ENCODE assay signal across 8 cellular contexts in the genomic region with DNA sequence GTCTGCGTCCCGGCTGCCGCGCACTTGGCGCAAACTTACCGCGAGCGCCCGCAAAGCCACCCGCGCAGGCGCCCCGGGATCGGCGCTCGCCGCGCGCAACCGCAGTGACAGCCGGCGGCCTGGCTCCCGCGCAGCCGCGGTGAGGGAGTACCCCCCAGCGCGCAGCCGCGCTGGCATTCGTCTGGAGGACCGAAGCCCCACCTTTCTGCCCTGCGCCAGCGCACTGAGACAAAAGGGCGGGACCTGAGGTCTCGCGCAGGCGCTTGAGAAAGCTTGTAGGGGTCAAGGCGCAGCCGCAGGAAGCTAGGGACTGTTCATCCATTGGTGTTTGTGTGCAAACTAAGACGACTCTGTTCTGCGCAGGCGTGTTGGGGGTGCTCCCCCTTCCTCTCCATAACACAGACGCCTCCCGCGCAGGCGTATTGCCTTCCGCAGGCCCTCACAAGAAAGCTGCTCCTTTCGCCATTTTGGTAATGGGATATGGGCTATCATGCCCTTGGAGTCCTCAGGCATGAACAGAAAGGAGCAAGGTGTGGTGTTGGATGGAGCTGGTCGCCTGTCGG. TPM values are rescaled to one million over a fixed set of nuclear protein-coding genes. Genes with fewer than 3 reads are reported as not detected.
DNase-seq lines count a peak whose midpoint lies in the region; ATAC-seq and FAIRE-seq lines count a peak whose summit lies in the region.

A gene (minus strand): TSS at position 91 of the 563 bp plus-strand sequence. CDS start 558 bp downstream, outside the sequence.

- peak within 1 kb of the TSS; percentile 60 for H2AFZ ChIP-seq in mesenchymal stem cell (ENCODE audit: low read depth, low read length)

- 1% methylated on average over 43 of the region's 51 CpGs for WGBS in mesenchymal stem cell

- H3K79me1 ChIP-seq in mesenchymal stem cell (replicated peaks; ENCODE audit: low read length, poor library complexity, severe bottlenecking), result peaks cover 3% of the 10 kb centered on the region

- H3K18ac ChIP-seq in mesenchymal stem cell (ENCODE audit: low read depth in 1 of 2, low read length in 2 of 2), result peak within 1 kb of the TSS; percentile 98 to 99

- peak within 1 kb of the TSS; percentile 83 for H2BK15ac ChIP-seq in mesenchymal stem cell (ENCODE audit: low read depth, poor library complexity, severe bottlenecking)

- no peaks in the 10 kb centered on the region for H3K9me3 ChIP-seq in endocrine pancreas (ENCODE audit: control insufficient read depth, low read length)
- H3K9me3 ChIP-seq in mesenchymal stem cell (ENCODE audit: control insufficient read depth, low read length), result no peaks in the 10 kb centered on the region

- H3K4me1 ChIP-seq in endocrine pancreas (ENCODE audit: control insufficient read depth, insufficient read depth, low read length) (peaks cover 14% of the 10 kb centered on the region), mesenchymal stem cell (ENCODE audit: control insufficient read depth, insufficient read depth, low read depth, low read length) (peaks cover 7% of the 10 kb centered on the region)

- H3K14ac ChIP-seq in mesenchymal stem cell (ENCODE audit: low read length in 2 of 2), result peak within 1 kb of the TSS; percentile 77 to 82

- peak within 1 kb of the TSS; percentile 89 for H2BK120ac ChIP-seq in mesenchymal stem cell (ENCODE audit: low read depth, low read length)

- H3K4me3 ChIP-seq in endocrine pancreas (ENCODE audit: control insufficient read depth, insufficient read depth, low read length) (peak within 1 kb of the TSS; percentile 80), mesenchymal stem cell (ENCODE audit: insufficient read depth in 1 of 2, low read depth in 1 of 2, low read length in 2 of 2) (peak within 1 kb of the TSS; percentile 94 to 96)

- FAIRE-seq in HTR-8/SVneo (lab: Jason Lieb, UNC), result peak; percentile 92

- peak within 1 kb of the TSS; percentile 78 for H3K4me2 ChIP-seq in mesenchymal stem cell (ENCODE audit: low read length, poor library complexity, severe bottlenecking)

- H3K36me3 ChIP-seq in endocrine pancreas (ENCODE audit: control insufficient read depth, insufficient read depth, low read length) (no peaks in the 10 kb centered on the region), mesenchymal stem cell (ENCODE audit: control insufficient read depth in 1 of 2, insufficient read depth in 2 of 2, low read depth in 1 of 2, low read length in 2 of 2) (no peaks in the 10 kb centered on the region)

- peak within 1 kb of the TSS in 1 of 2 experiments; percentile 31 for H2BK12ac ChIP-seq in mesenchymal stem cell (ENCODE audit: low read length in 2 of 2)

- peak within 1 kb of the TSS; percentile 97 for H2AK5ac ChIP-seq in mesenchymal stem cell (ENCODE audit: low read length, severe bottlenecking)

- peak within 1 kb of the TSS; percentile 63 for H3K9ac ChIP-seq in endocrine pancreas (ENCODE audit: control insufficient read depth, insufficient read depth, low read length)
- peak within 1 kb of the TSS; percentile 96 for H3K9ac ChIP-seq in mesenchymal stem cell (ENCODE audit: low read length)

- peak within 1 kb of the TSS in 1 of 2 experiments; percentile 46 for H3K23ac ChIP-seq in mesenchymal stem cell (ENCODE audit: low read length in 2 of 2)

- H4K8ac ChIP-seq in mesenchymal stem cell (ENCODE audit: low read length), result peak within 1 kb of the TSS; percentile 99

- H3K4ac ChIP-seq in mesenchymal stem cell (ENCODE audit: low read depth in 1 of 2, low read length in 2 of 2), result peak within 1 kb of the TSS; percentile 97 to 98

- peak within 1 kb of the TSS; percentile 94 for H3K27ac ChIP-seq in mesenchymal stem cell (ENCODE audit: low read length, poor library complexity, severe bottlenecking)

- H3K27me3 ChIP-seq in endocrine pancreas (ENCODE audit: control insufficient read depth, insufficient read depth, low read length) (no peaks in the 10 kb centered on the region), mesenchymal stem cell (ENCODE audit: control insufficient read depth in 1 of 2, insufficient read depth in 1 of 2, low read length in 2 of 2) (no peaks in the 10 kb centered on the region)

- H4K91ac ChIP-seq in mesenchymal stem cell (ENCODE audit: low read length), result peak within 1 kb of the TSS; percentile 99

- peak; percentile 41 for ATAC-seq in GM21367 (IDR thresholded peaks at IDR 0.05; ENCODE audit: unreplicated experiment)

- peak; percentile 100 for DNase-seq in CMK (ENCODE audit: low read depth)
- DNase-seq in HTR-8/SVneo (ENCODE audit: insufficient read length, low spot score), result peak; percentile 99
- peak; percentile 99 for DNase-seq in NOMO-1 treated with dmso at 0.1 percent for 144 hours (lab: John Stamatoyannopoulos, UW; ENCODE audit: unreplicated experiment)
- DNase-seq in activated CD8-positive, alpha-beta memory T cell treated with anti-CD3 and anti-CD28 coated beads for 48 hours (ENCODE audit: low read depth in 2 of 3, low spot score in 2 of 3), result peak; percentile 79 to 100 (median 98)
- DNase-seq in mesenchymal stem cell, result peak; percentile 100
- DNase-seq in stimulated activated CD8-positive, alpha-beta memory T cell treated with anti-CD3 and anti-CD28 coated beads, Interleukin-12 subunit alpha, Interleukin-12 subunit beta, amount 100 ng/mL, for 4 hours (ENCODE audit: low read depth), result peak; percentile 100

- peak within 1 kb of the TSS; percentile 80 for H2BK5ac ChIP-seq in mesenchymal stem cell (ENCODE audit: low read depth, low read length, poor library complexity, severe bottlenecking)

RNA-seq across cellular contexts. Expression of the gene that starts here (rescaled TPM):
- 22.4 TPM for polyA plus RNA-seq in mesenchymal stem cell (2013, experiment 1 of 2)
- 20.9 TPM for polyA plus RNA-seq in mesenchymal stem cell (2013, experiment 2 of 2)

Comparison
In these comparisons a context has a peak if more than half of its experiments do, and no peak if none do; other contexts are left out.
1. Peak in every context shown above with its lines: DNase-seq, ATAC-seq, H3K4me3 ChIP-seq and H3K27ac ChIP-seq.